1 cellular context compared by ENCODE assay signal in the genomic region with DNA sequence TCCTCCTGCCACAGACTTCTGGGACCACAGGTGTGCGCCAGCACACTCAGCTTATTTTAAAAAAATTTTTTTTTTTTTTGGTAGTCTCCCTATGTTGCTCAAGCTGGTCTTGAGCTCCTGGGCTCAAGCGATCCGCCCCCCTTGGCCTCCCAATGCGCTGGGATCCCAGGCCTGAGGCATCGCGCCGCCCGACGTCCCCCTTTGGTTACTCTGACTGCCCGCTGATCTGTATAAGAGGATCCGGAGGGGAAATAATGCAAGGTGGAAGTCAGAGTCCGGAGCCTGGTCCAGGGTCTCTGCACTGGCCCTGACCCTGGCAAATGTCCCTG.
TF ChIP-seq lines count a peak whose summit lies in the region.

No MANE protein-coding gene starts in this region.

TF ChIP-seq in liver, 16 proteins besides CTCF, POLR2A, EP300 and RAD21 (continued from another document):
- TF ChIP-seq, protein P1, sequence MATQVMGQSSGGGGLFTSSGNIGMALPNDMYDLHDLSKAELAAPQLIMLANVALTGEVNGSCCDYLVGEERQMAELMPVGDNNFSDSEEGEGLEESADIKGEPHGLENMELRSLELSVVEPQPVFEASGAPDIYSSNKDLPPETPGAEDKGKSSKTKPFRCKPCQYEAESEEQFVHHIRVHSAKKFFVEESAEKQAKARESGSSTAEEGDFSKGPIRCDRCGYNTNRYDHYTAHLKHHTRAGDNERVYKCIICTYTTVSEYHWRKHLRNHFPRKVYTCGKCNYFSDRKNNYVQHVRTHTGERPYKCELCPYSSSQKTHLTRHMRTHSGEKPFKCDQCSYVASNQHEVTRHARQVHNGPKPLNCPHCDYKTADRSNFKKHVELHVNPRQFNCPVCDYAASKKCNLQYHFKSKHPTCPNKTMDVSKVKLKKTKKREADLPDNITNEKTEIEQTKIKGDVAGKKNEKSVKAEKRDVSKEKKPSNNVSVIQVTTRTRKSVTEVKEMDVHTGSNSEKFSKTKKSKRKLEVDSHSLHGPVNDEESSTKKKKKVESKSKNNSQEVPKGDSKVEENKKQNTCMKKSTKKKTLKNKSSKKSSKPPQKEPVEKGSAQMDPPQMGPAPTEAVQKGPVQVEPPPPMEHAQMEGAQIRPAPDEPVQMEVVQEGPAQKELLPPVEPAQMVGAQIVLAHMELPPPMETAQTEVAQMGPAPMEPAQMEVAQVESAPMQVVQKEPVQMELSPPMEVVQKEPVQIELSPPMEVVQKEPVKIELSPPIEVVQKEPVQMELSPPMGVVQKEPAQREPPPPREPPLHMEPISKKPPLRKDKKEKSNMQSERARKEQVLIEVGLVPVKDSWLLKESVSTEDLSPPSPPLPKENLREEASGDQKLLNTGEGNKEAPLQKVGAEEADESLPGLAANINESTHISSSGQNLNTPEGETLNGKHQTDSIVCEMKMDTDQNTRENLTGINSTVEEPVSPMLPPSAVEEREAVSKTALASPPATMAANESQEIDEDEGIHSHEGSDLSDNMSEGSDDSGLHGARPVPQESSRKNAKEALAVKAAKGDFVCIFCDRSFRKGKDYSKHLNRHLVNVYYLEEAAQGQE (IDR thresholded peaks at IDR 0.05), result no peak
- no peak for TF ChIP-seq FOXA1 (IDR thresholded peaks at IDR 0.05)
